In genomic region chr12:89354630-89354931, GRCh38 we compare ENCODE assay signal across 8 cellular contexts. TPM values are rescaled to one million over a fixed set of nuclear protein-coding genes. Genes with fewer than 3 reads are reported as not detected.
DNase-seq lines count a peak whose midpoint lies in the region; ATAC-seq and TF ChIP-seq lines count a peak whose summit lies in the region.

No MANE protein-coding gene starts in this region.

- H3K9ac ChIP-seq in iPS-20b (ENCODE audit: low read depth, low read length), result peak overlapping the region; percentile 69
- peak overlapping the region; percentile 17 to 87 (median 73) for H3K9ac ChIP-seq in subcutaneous abdominal adipose tissue (ENCODE audit: low read length in 5 of 5)

- H3K27ac ChIP-seq in AG04450 (ENCODE audit: low read depth, low read length) (peak overlapping the region; percentile 99), iPS-20b (ENCODE audit: low read length) (no peak overlapping the region), subcutaneous abdominal adipose tissue (ENCODE audit: low read depth, low read length) (peak overlapping the region; percentile 98)

- peaks cover 30% of the 10 kb centered on the region for H3K4me1 Mint-ChIP-seq in activated CD8-positive, alpha-beta T cell treated with anti-CD3 and anti-CD28 coated beads for 36 hours (ENCODE audit: low read depth)

- peak overlapping the region; percentile 94 for H3K4me3 Mint-ChIP-seq in activated CD8-positive, alpha-beta T cell treated with anti-CD3 and anti-CD28 coated beads for 36 hours

- H3K9me3 ChIP-seq in AG04450 (ENCODE audit: control insufficient read depth, insufficient read depth, low read length), result no peaks in the 10 kb centered on the region; the same call in 1 of the 2 replicates
- H3K9me3 ChIP-seq in iPS-20b (ENCODE audit: insufficient read depth, low read depth, low read length), result no peaks in the 10 kb centered on the region
- no peaks in the 10 kb centered on the region for H3K9me3 ChIP-seq in subcutaneous abdominal adipose tissue (ENCODE audit: control insufficient read depth in 5 of 5, low read length in 5 of 5)

- peaks cover 13% of the 10 kb centered on the region for H3K27me3 Mint-ChIP-seq in activated CD8-positive, alpha-beta T cell treated with anti-CD3 and anti-CD28 coated beads for 36 hours

- H3K9me3 Mint-ChIP-seq in activated CD8-positive, alpha-beta T cell treated with anti-CD3 and anti-CD28 coated beads for 36 hours, result no peaks in the 10 kb centered on the region

- H3K4me1 ChIP-seq in iPS-20b (ENCODE audit: insufficient read depth, low read length) (peaks cover 31% of the 10 kb centered on the region), subcutaneous abdominal adipose tissue (ENCODE audit: control insufficient read depth in 5 of 5, insufficient read depth in 5 of 5, low read length in 5 of 5) (peaks cover 6 to 53% (median 45%) of the 10 kb centered on the region in 5 donors)

- peak; percentile 17 for ATAC-seq in GM21367 (IDR thresholded peaks at IDR 0.05; ENCODE audit: unreplicated experiment)
- no peak for ATAC-seq in activated CD8-positive, alpha-beta T cell treated with anti-CD3 and anti-CD28 coated beads for 36 hours

- intact Hi-C loops in activated CD8-positive, alpha-beta T cell treated with anti-CD3 and anti-CD28 coated beads for 36 hours (cut with micrococcal nuclease), result loop anchor here (5.0 kb wide), 4 partner anchors 108 to 337 kb away; partner anchors contain the start of gene POC1B

- H3K4me3 ChIP-seq in AG04450 (ENCODE audit: low read depth, low read length), result peak overlapping the region; percentile 98
- H3K4me3 ChIP-seq in iPS-20b (ENCODE audit: low read length), result peak overlapping the region; percentile 79
- peak overlapping the region; percentile 85 to 100 (median 97) for H3K4me3 ChIP-seq in subcutaneous abdominal adipose tissue (ENCODE audit: low read depth in 1 of 5, low read length in 5 of 5)

- DNase-seq in AG04450 (ENCODE audit: low read depth, low spot score) (no peak), AG08396 (ENCODE audit: low spot score) (no peak), NCI-H510A (lab: John Stamatoyannopoulos, UW) (no peak), HUDEP-2 (lab: John Stamatoyannopoulos, UW; ENCODE audit: unreplicated experiment in 76 of 76) (no peak)
- no peak for DNase-seq in activated CD8-positive, alpha-beta T cell treated with anti-CD3 and anti-CD28 coated beads for 36 hours

- H3K36me3 ChIP-seq in iPS-20b (ENCODE audit: insufficient read depth, low read depth, low read length) (peaks cover 14% of the 10 kb centered on the region; the same call in 1 of the 2 replicates), subcutaneous abdominal adipose tissue (ENCODE audit: control insufficient read depth in 5 of 5, insufficient read depth in 5 of 5, low read length in 5 of 5) (peaks cover 0 to 12% (median 11%) of the 10 kb centered on the region in 5 donors)

- POLR2A ChIA-PET in AG04450 (lab: Yijun Ruan, JAX), result interaction anchor here (3.0 to 4.5 kb wide), 2 partner anchors 30 to 97 kb away, joined by 16 to 41 read pairs; no protein-coding TSS in a partner anchor
- POLR2A ChIA-PET in activated CD8-positive, alpha-beta T cell treated with anti-CD3 and anti-CD28 coated beads for 36 hours (lab: Charles Lee), result interaction anchor here (0.8 to 1.4 kb wide), 4 partner anchors 73 to 314 kb away, joined by 3 to 6 read pairs (median 3); partner anchors contain the start of gene GALNT4

- no peaks in the 10 kb centered on the region for H3K27me3 ChIP-seq in AG04450 (ENCODE audit: control insufficient read depth, insufficient read depth, low read length)
- H3K27me3 ChIP-seq in iPS-20b (ENCODE audit: insufficient read depth, low read length), result peaks cover 68% of the 10 kb centered on the region
- no peaks in the 10 kb centered on the region for H3K27me3 ChIP-seq in subcutaneous abdominal adipose tissue (ENCODE audit: control insufficient read depth in 5 of 5, insufficient read depth in 4 of 5, low read length in 5 of 5)

- H3K27ac Mint-ChIP-seq in activated CD8-positive, alpha-beta T cell treated with anti-CD3 and anti-CD28 coated beads for 36 hours, result peak overlapping the region; percentile 79

- CTCF ChIA-PET in AG04450 (lab: Charles Lee), result interaction anchor here (4.2 to 7.3 kb wide), 2 partner anchors 106 to 336 kb away, joined by 36 to 48 read pairs; no protein-coding TSS in a partner anchor
- CTCF ChIA-PET in activated CD8-positive, alpha-beta T cell treated with anti-CD3 and anti-CD28 coated beads for 36 hours (lab: Charles Lee), result interaction anchor here (0.9 to 3.7 kb wide), 7 partner anchors 9 to 335 kb away, joined by 3 to 14 read pairs (median 3); no protein-coding TSS in a partner anchor

- no peak for TF ChIP-seq CTCF in AG04450 (IDR thresholded peaks at IDR 0.05; ENCODE audit: low read depth, low read length)
- TF ChIP-seq CTCF in activated CD8-positive, alpha-beta T cell treated with anti-CD3 and anti-CD28 coated beads for 36 hours (IDR thresholded peaks at IDR 0.05), result no peak

- peaks cover 10% of the 10 kb centered on the region for H3K36me3 Mint-ChIP-seq in activated CD8-positive, alpha-beta T cell treated with anti-CD3 and anti-CD28 coated beads for 36 hours (ENCODE audit: low read depth)

RNA-seq across cellular contexts. Expression of gene DUSP6, which starts 2.3 kb away (rescaled TPM):
- 27.9 and 32.0 TPM in 2 replicates for polyA plus RNA-seq in AG04450 (2011; rRNA removed)
- polyA minus RNA-seq in AG04450 (2011; rRNA and poly(A)+ RNA removed), result 59.0 and 104 TPM in 2 replicates
- 10 to 100 TPM; 15.3 to 16.6 TPM for total RNA-seq in activated CD8-positive, alpha-beta T cell treated with anti-CD3 and anti-CD28 coated beads for 36 hours
